ENCODE assay signal across 17 cellular contexts in genomic region chr20:4070323-4071176, GRCh38. TPM values are rescaled to one million over a fixed set of nuclear protein-coding genes. Genes with fewer than 3 reads are reported as not detected.
DNase-seq lines count a peak whose midpoint lies in the region; ATAC-seq and TF ChIP-seq lines count a peak whose summit lies in the region.
"Had no signal": no experiment of that assay in that cellular context is flagged by ENCODE, and none has a peak within 500 bp of the region (broad histone marks: within the 10 kb centered on the region; RNA-seq: fewer than 3 reads in every experiment).

No MANE protein-coding gene starts in this region.

- peaks cover 33% of the 10 kb centered on the region for H3F3A ChIP-seq in GM23248 (ENCODE audit: insufficient read depth)

- 50 to 55% methylated on average over 3 of the region's 3 CpGs for WGBS in GM23248 (ENCODE audit: low coverage in 1 of 2, low lambda C conversion rate in 2 of 2, missing lambda C conversion rate in 2 of 2), 2 experiments

- peaks cover 44% of the 10 kb centered on the region for H3K4me1 ChIP-seq in GM23248 (ENCODE audit: insufficient read depth)

- H3K4me1 Mint-ChIP-seq in nephron: peaks cover 38% of the 10 kb centered on the region

- peak overlapping the region; percentile 32 to 94 (median 90) for H3K27ac Mint-ChIP-seq in nephron
- H3K27ac Mint-ChIP-seq: activated CD4-positive, alpha-beta memory T cell treated with anti-CD3 and anti-CD28 coated beads for 36 hours; activated T-cell treated with anti-CD3 and anti-CD28 coated beads, Interleukin-2, amount 50 U/mL, for 72 hours; T-helper 1 cell treated with Interleukin-12 subunit alpha and Interleukin-12 subunit beta and Interleukin-4 antibody, amounts not matched to agents 30 μg/mL and 1 μg/mL, for 36 hours had no signal

- peaks cover 7% of the 10 kb centered on the region for H3K27me3 Mint-ChIP-seq in nephron (ENCODE audit: low read depth)
- H3K27me3 Mint-ChIP-seq: activated CD4-positive, alpha-beta memory T cell treated with anti-CD3 and anti-CD28 coated beads for 36 hours had no signal

- no peaks in the 10 kb centered on the region for H4K20me1 ChIP-seq in GM23248 (ENCODE audit: insufficient read depth)

- H3K4me3 ChIP-seq in GM23248: no peak overlapping the region
- H3K4me3 ChIP-seq in dorsolateral prefrontal cortex: no peak overlapping the region
- H3K4me3 ChIP-seq: tibial nerve had no signal

- DNase-seq in GM23248 (no peak), NCI-H2171 treated with DMSO at 0.1 percent for 48 hours (lab: John Stamatoyannopoulos, UW) (peak; percentile 59), dorsolateral prefrontal cortex (no peak), HuH-7.5 (ENCODE audit: low spot score) (no peak), cerebellum (ENCODE audit: low spot score) (no peak)
- DNase-seq: activated CD4-positive, alpha-beta memory T cell treated with anti-CD3 and anti-CD28 coated beads for 36 hours; activated T-cell treated with anti-CD3 and anti-CD28 coated beads, Interleukin-2, amount 50 U/mL, for 72 hours; glutamatergic neuron; KG1; NCI-H187; NCI-H510A; SIG-M5 had no signal

- no peak overlapping the region for H2AFZ ChIP-seq in GM23248

- in situ Hi-C loops in GM23248 (cut with MboI): no loop called here

- peaks cover 2% of the 10 kb centered on the region for H3K9me3 Mint-ChIP-seq in nephron
- H3K9me3 Mint-ChIP-seq: activated CD4-positive, alpha-beta memory T cell treated with anti-CD3 and anti-CD28 coated beads for 36 hours; activated T-cell treated with anti-CD3 and anti-CD28 coated beads, Interleukin-2, amount 50 U/mL, for 72 hours had no signal

- no peak for TF ChIP-seq CTCF in dorsolateral prefrontal cortex (IDR thresholded peaks at IDR 0.05 in 54 of 56, conservative IDR thresholded peaks at IDR 0.05 in 2 of 56; ENCODE audit: low read depth in 1 of 56, partially characterized antibody in 56 of 56)
- TF ChIP-seq CTCF in nephron (IDR thresholded peaks at IDR 0.05; ENCODE audit: unreplicated experiment in 3 of 3): no peak

- no peak for ATAC-seq in GM19328 (IDR thresholded peaks at IDR 0.05; ENCODE audit: unreplicated experiment)
- ATAC-seq: activated naive CD4-positive, alpha-beta T cell treated with anti-CD3 and anti-CD28 coated beads, Interleukin-2, amount 50 U/mL, for 72 hours; activated T-cell treated with anti-CD3 and anti-CD28 coated beads, Interleukin-2, amount 50 U/mL, for 72 hours had no signal

- intact Hi-C loops in dorsolateral prefrontal cortex (cut with DNase I): loop anchor here (5.0 to 10.0 kb wide), 2 partner anchors 53 to 316 kb away; partner anchors contain the start of gene RNF24 (in 2 of the 2)

- no peak overlapping the region for H3K4me3 Mint-ChIP-seq in nephron
- H3K4me3 Mint-ChIP-seq: activated CD4-positive, alpha-beta memory T cell treated with anti-CD3 and anti-CD28 coated beads for 36 hours; activated T-cell treated with anti-CD3 and anti-CD28 coated beads, Interleukin-2, amount 50 U/mL, for 72 hours; T-helper 1 cell treated with Interleukin-12 subunit alpha and Interleukin-12 subunit beta and Interleukin-4 antibody, amounts not matched to agents 30 μg/mL and 1 μg/mL, for 36 hours had no signal

- H3K9ac ChIP-seq in GM23248: no peak overlapping the region

- H3K36me3 Mint-ChIP-seq in nephron (ENCODE audit: low read depth): no peaks in the 10 kb centered on the region
- H3K36me3 Mint-ChIP-seq: activated CD4-positive, alpha-beta memory T cell treated with anti-CD3 and anti-CD28 coated beads for 36 hours; activated naive CD4-positive, alpha-beta T cell treated with anti-CD3 and anti-CD28 coated beads, Interleukin-2, amount 50 U/mL, for 72 hours had no signal

- peak overlapping the region; percentile 8; the same call in 1 of the 2 replicates for H3K27ac ChIP-seq in GM23248
- H3K27ac ChIP-seq in dorsolateral prefrontal cortex: peak overlapping the region in 58 of 59 donors; percentile 19 to 90 (median 70)

- H3K27me3 ChIP-seq in GM23248 (replicated peaks; ENCODE audit: insufficient read depth) (no peaks in the 10 kb centered on the region), dorsolateral prefrontal cortex (no peaks in the 10 kb centered on the region)
- H3K27me3 ChIP-seq: tibial nerve had no signal

- no peaks in the 10 kb centered on the region for H3K36me3 ChIP-seq in GM23248 (ENCODE audit: low read depth)
- H3K36me3 ChIP-seq: tibial nerve had no signal

- H3K9me2 ChIP-seq in GM23248 (ENCODE audit: insufficient read depth): no peaks in the 10 kb centered on the region

- no peak overlapping the region for H3K4me2 ChIP-seq in GM23248 (ENCODE audit: unreplicated experiment)

- no peaks in the 10 kb centered on the region for H3K79me2 ChIP-seq in GM23248 (ENCODE audit: insufficient read depth)

- no peaks in the 10 kb centered on the region for H3K9me3 ChIP-seq in GM23248 (ENCODE audit: low read depth)
- H3K9me3 ChIP-seq: tibial nerve had no signal

RNA-seq across cellular contexts. Expression of gene RNF24, which starts 55.2 kb away (rescaled TPM):
- 20.1 and 24.7 TPM in 2 replicates for total RNA-seq in GM23248 (2014; rRNA removed; shearing (Covaris generic))
- 44.8 and 47.4 TPM in 2 replicates for polyA plus RNA-seq in GM23248 (2016; fragmentation: Nextera tagmentation; extraction: Ambion mirVana)
- total RNA-seq in dorsolateral prefrontal cortex (10 to 100 TPM; 25.7 to 63.7 (median 39.6) TPM), cerebellum (19.3 TPM)
